9 cellular contexts compared by ENCODE assay signal in genomic region chr1:20216574-20216973, GRCh38. TPM values are rescaled to one million over a fixed set of nuclear protein-coding genes. Genes with fewer than 3 reads are reported as not detected.
A peak's percentile ranks its signal among the peaks of the same experiment; 100 is the strongest.
DNase-seq lines count a peak whose midpoint lies in the region; ATAC-seq and TF ChIP-seq lines count a peak whose summit lies in the region.
"Had no signal": no experiment of that assay in that cellular context is flagged by ENCODE, and none has a peak within 500 bp of the region (broad histone marks: within the 10 kb centered on the region; RNA-seq: fewer than 3 reads in every experiment).

No MANE protein-coding gene starts in this region.

- TF ChIP-seq CTCF in astrocyte of the cerebellum (IDR thresholded peaks at IDR 0.05; ENCODE audit: low read depth, low read length, missing control alignments) (peak; percentile 39), parathyroid adenoma (IDR thresholded peaks at IDR 0.05) (peak; percentile 15), mesothelial cell of epicardium (IDR thresholded peaks at IDR 0.05; ENCODE audit: unreplicated experiment) (no peak)

- peak; percentile 93 for ATAC-seq in stimulated activated naive CD8-positive, alpha-beta T cell treated with anti-CD3 and anti-CD28 coated beads, Interleukin-15, amount 100 ng/mL, for 72 hours
- no peak for ATAC-seq in stimulated activated naive CD8-positive, alpha-beta T cell treated with anti-CD3 and anti-CD28 coated beads, Interleukin-15, Interleukin-2, amounts not matched to agents 100 U/mL and 50 U/mL, for 24 hours
- no peak for ATAC-seq in GM18519 (IDR thresholded peaks at IDR 0.05; ENCODE audit: low FRiP score, unreplicated experiment)

- no peak overlapping the region for H3K4me2 ChIP-seq in parathyroid adenoma (ENCODE audit: low read length)

- in situ Hi-C loops in astrocyte of the cerebellum (cut with HindIII; ENCODE audit: low sequenced_read_pairs) = loop anchor here (10.0 kb wide), 1 partner anchor 258 kb away; no protein-coding TSS in a partner anchor

- H3K9ac ChIP-seq in parathyroid adenoma = no peak overlapping the region

- DNase-seq in stimulated activated naive CD8-positive, alpha-beta T cell treated with anti-CD3 and anti-CD28 coated beads, Interleukin-15, amount 100 ng/mL, for 72 hours = peak in 1 of 2 donors; percentile 30
- no peak for DNase-seq in stimulated activated naive CD8-positive, alpha-beta T cell treated with anti-CD3 and anti-CD28 coated beads, Interleukin-15, Interleukin-2, amounts not matched to agents 100 U/mL and 50 U/mL, for 24 hours
- DNase-seq in NCI-H1694 (lab: John Stamatoyannopoulos, UW) = peak; percentile 22
- no peak for DNase-seq in astrocyte of the cerebellum (ENCODE audit: low read depth)
- no peak for DNase-seq in mesothelial cell of epicardium (ENCODE audit: low spot score in 2 of 2, unreplicated experiment in 2 of 2)
- DNase-seq in activated gamma-delta T cell treated with Interleukin-2 at 50 U/mL for 16 hours = no peak

- H3K4me3 ChIP-seq in astrocyte of the cerebellum (ENCODE audit: low read depth, low read length) (no peak overlapping the region), parathyroid adenoma (ENCODE audit: low read depth, low read length) (no peak overlapping the region)

- H3K27ac ChIP-seq in parathyroid adenoma = no peak overlapping the region

- peaks cover 12% of the 10 kb centered on the region for H3K4me1 ChIP-seq in parathyroid adenoma

- H3K36me3 Mint-ChIP-seq in mesothelial cell of epicardium = no peaks in the 10 kb centered on the region
- H3K36me3 Mint-ChIP-seq: activated naive CD8-positive, alpha-beta T cell had no signal

- no peak overlapping the region for H3K4me3 Mint-ChIP-seq in stimulated activated naive CD8-positive, alpha-beta T cell treated with anti-CD3 and anti-CD28 coated beads, Interleukin-15, amount 100 ng/mL, for 72 hours
- H3K4me3 Mint-ChIP-seq in mesothelial cell of epicardium = no peak overlapping the region
- H3K4me3 Mint-ChIP-seq: activated naive CD8-positive, alpha-beta T cell had no signal

- H3K79me2 ChIP-seq in parathyroid adenoma = no peaks in the 10 kb centered on the region

- H3K36me3 ChIP-seq in parathyroid adenoma (ENCODE audit: control insufficient read depth, insufficient read depth, low read length) = no peaks in the 10 kb centered on the region

- H3K27me3 Mint-ChIP-seq in stimulated activated naive CD8-positive, alpha-beta T cell treated with anti-CD3 and anti-CD28 coated beads, Interleukin-15, amount 100 ng/mL, for 72 hours = peaks cover 57% of the 10 kb centered on the region
- peaks cover 43% of the 10 kb centered on the region for H3K27me3 Mint-ChIP-seq in mesothelial cell of epicardium (ENCODE audit: low read depth)

- H3K9me3 ChIP-seq in parathyroid adenoma (ENCODE audit: control insufficient read depth, low read length) = no peaks in the 10 kb centered on the region

- H3K27ac Mint-ChIP-seq in stimulated activated naive CD8-positive, alpha-beta T cell treated with anti-CD3 and anti-CD28 coated beads, Interleukin-15, amount 100 ng/mL, for 72 hours = no peak overlapping the region
- no peak overlapping the region for H3K27ac Mint-ChIP-seq in mesothelial cell of epicardium
- H3K27ac Mint-ChIP-seq: activated naive CD8-positive, alpha-beta T cell had no signal

- no peaks in the 10 kb centered on the region for H3K27me3 ChIP-seq in parathyroid adenoma (ENCODE audit: control insufficient read depth, insufficient read depth, low read length)

- H3K9me3 Mint-ChIP-seq in stimulated activated naive CD8-positive, alpha-beta T cell treated with anti-CD3 and anti-CD28 coated beads, Interleukin-15, amount 100 ng/mL, for 72 hours = no peaks in the 10 kb centered on the region
- peaks cover 3% of the 10 kb centered on the region for H3K9me3 Mint-ChIP-seq in mesothelial cell of epicardium

- H3K4me1 Mint-ChIP-seq in stimulated activated naive CD8-positive, alpha-beta T cell treated with anti-CD3 and anti-CD28 coated beads, Interleukin-15, amount 100 ng/mL, for 72 hours = peaks cover 17% of the 10 kb centered on the region
- H3K4me1 Mint-ChIP-seq in mesothelial cell of epicardium = peaks cover 12% of the 10 kb centered on the region

- no peak overlapping the region for H2AFZ ChIP-seq in parathyroid adenoma

RNA-seq across cellular contexts. Expression of gene PLA2G2C, which starts 30.3 kb away (rescaled TPM):
- total RNA-seq in mesothelial cell of epicardium = 0.24 to 0.50 TPM (median 0.40 TPM) in 3 replicates

RNA-seq across cellular contexts. Expression of gene UBXN10, which starts 30.7 kb away (rescaled TPM):
- 2.2 to 2.6 TPM (median 2.3 TPM) in 3 replicates for total RNA-seq in mesothelial cell of epicardium
